28 cellular contexts compared by ENCODE assay signal in genomic region chr2:21194147-21194546, GRCh38.
"Had no signal": no experiment of that assay in that cellular context is flagged by ENCODE, and none has a peak within 500 bp of the region (broad histone marks: within the 10 kb centered on the region; RNA-seq: fewer than 3 reads in every experiment).

No MANE protein-coding gene starts in this region.

- H3K4me1 Mint-ChIP-seq: activated CD4-positive, alpha-beta T cell treated with anti-CD3 and anti-CD28 coated beads, Interleukin-2, amount 10 ng/mL, durations not matched to agents 24 days and 14 days had no signal

- H3K36me3 ChIP-seq: adrenal gland, breast epithelium, SJCRH30 had no signal

- H3K27me3 Mint-ChIP-seq: activated CD4-positive, alpha-beta T cell treated with anti-CD3 and anti-CD28 coated beads, Interleukin-2, amount 10 ng/mL, durations not matched to agents 24 days and 14 days had no signal

- H3K27ac Mint-ChIP-seq: activated CD4-positive, alpha-beta T cell treated with anti-CD3 and anti-CD28 coated beads, Interleukin-2, amount 10 ng/mL, durations not matched to agents 24 days and 14 days; activated CD8-positive, alpha-beta T cell treated with anti-CD3 and anti-CD28 coated beads, Interleukin-2, amount 10 ng/mL, durations not matched to agents 7 days and 5 days; activated naive CD4-positive, alpha-beta T cell treated with anti-CD3 and anti-CD28 coated beads for 36 hours; activated naive CD4-positive, alpha-beta T cell treated with anti-CD3 and anti-CD28 coated beads, Interleukin-2, amount 50 U/mL, for 72 hours; activated T-helper 1 cell treated with anti-CD3 and anti-CD28 coated beads, Interleukin-12 subunit alpha, Interleukin-12 subunit beta, Interleukin-2, Interleukin-4 antibody, amounts not matched to agents 30 ng/mL and 10 ng/mL and 1 ng/mL, durations not matched to agents 14 hours and 24 hours and 36 hours; T-helper 1 cell treated with Interleukin-12 subunit alpha and Interleukin-12 subunit beta and Interleukin-4 antibody, amounts not matched to agents 30 μg/mL and 1 μg/mL, for 36 hours; T-helper 2 cell treated with Interferon-gamma antibody and Interleukin-4, amounts not matched to agents 5 μg/mL and 100 μg/mL, for 36 hours had no signal

- H3K9me3 Mint-ChIP-seq: activated CD4-positive, alpha-beta T cell treated with anti-CD3 and anti-CD28 coated beads, Interleukin-2, amount 10 ng/mL, durations not matched to agents 24 days and 14 days; activated T-cell treated with anti-CD3 and anti-CD28 coated beads, Interleukin-2, amount 50 U/mL, for 4 hours; activated T-helper 1 cell treated with anti-CD3 and anti-CD28 coated beads, Interleukin-12 subunit alpha, Interleukin-12 subunit beta, Interleukin-2, Interleukin-4 antibody, amounts not matched to agents 30 ng/mL and 10 ng/mL and 1 ng/mL, durations not matched to agents 14 hours and 24 hours and 36 hours; T-helper 1 cell treated with Interleukin-12 subunit alpha and Interleukin-12 subunit beta and Interleukin-4 antibody, amounts not matched to agents 30 μg/mL and 1 μg/mL, for 36 hours had no signal

- ATAC-seq: activated CD8-positive, alpha-beta T cell treated with anti-CD3 and anti-CD28 coated beads, Interleukin-2, amount 10 ng/mL, durations not matched to agents 7 days and 5 days; activated naive CD4-positive, alpha-beta T cell treated with anti-CD3 and anti-CD28 coated beads, Interleukin-2, amount 50 U/mL, for 72 hours; activated T-cell treated with anti-CD3 and anti-CD28 coated beads, Interleukin-2, amount 50 U/mL, for 4 hours; body of pancreas; Panc1 had no signal

- H3K4me1 ChIP-seq: adrenal gland, body of pancreas, breast epithelium, SJCRH30 had no signal

- DNase-seq: activated CD4-positive, alpha-beta T cell treated with anti-CD3 and anti-CD28 coated beads, Interleukin-2, amount 10 ng/mL, durations not matched to agents 24 days and 14 days; activated CD4-positive, alpha-beta T cell treated with anti-CD3 and anti-CD28 coated beads, Interleukin-2, amount 50 U/mL, for 4 hours; activated CD8-positive, alpha-beta memory T cell treated with anti-CD3 and anti-CD28 coated beads, Interleukin-2, amount 50 U/mL, for 4 hours; activated CD8-positive, alpha-beta T cell treated with anti-CD3 and anti-CD28 coated beads, Interleukin-2, amount 10 ng/mL, durations not matched to agents 7 days and 5 days; activated gamma-delta T cell treated with Interleukin-2 at 50 U/mL for 16 hours; activated naive CD4-positive, alpha-beta T cell treated with anti-CD3 and anti-CD28 coated beads for 36 hours; activated T-cell treated with anti-CD3 and anti-CD28 coated beads for 4 hours; activated T-cell treated with anti-CD3 and anti-CD28 coated beads, Interleukin-2, amount 50 U/mL, for 4 hours; adrenal gland; body of pancreas; Karpas-422; KBM-7; NCI-H1105; NCI-H1417 treated with DMSO at 0.1 percent for 48 hours; NCI-H187 treated with DMSO at 0.1 percent for 48 hours; NCI-H2171 treated with DMSO at 0.1 percent for 48 hours; NCI-H2227 treated with DMSO at 0.1 percent for 48 hours; NCI-H446; NCI-H510A treated with DMSO at 0.1 percent for 48 hours; NCI-H526 treated with DMSO at 0.1 percent for 48 hours; SJCRH30 had no signal

- H3K4me3 ChIP-seq: adrenal gland, body of pancreas, breast epithelium, SJCRH30, SK-N-MC had no signal

- H3K9me3 ChIP-seq: adrenal gland, body of pancreas, breast epithelium, SJCRH30 had no signal

- H3K27me3 ChIP-seq: adrenal gland, body of pancreas, breast epithelium had no signal

- H3K36me3 Mint-ChIP-seq: activated naive CD4-positive, alpha-beta T cell treated with anti-CD3 and anti-CD28 coated beads, Interleukin-2, amount 50 U/mL, for 72 hours had no signal

- H3K4me3 Mint-ChIP-seq: activated CD4-positive, alpha-beta T cell treated with anti-CD3 and anti-CD28 coated beads, Interleukin-2, amount 10 ng/mL, durations not matched to agents 24 days and 14 days; activated CD8-positive, alpha-beta T cell treated with anti-CD3 and anti-CD28 coated beads, Interleukin-2, amount 10 ng/mL, durations not matched to agents 7 days and 5 days; activated naive CD4-positive, alpha-beta T cell treated with anti-CD3 and anti-CD28 coated beads for 36 hours; activated T-cell treated with anti-CD3 and anti-CD28 coated beads, Interleukin-2, amount 50 U/mL, for 4 hours; activated T-helper 1 cell treated with anti-CD3 and anti-CD28 coated beads, Interleukin-12 subunit alpha, Interleukin-12 subunit beta, Interleukin-2, Interleukin-4 antibody, amounts not matched to agents 30 ng/mL and 10 ng/mL and 1 ng/mL, durations not matched to agents 14 hours and 24 hours and 36 hours; T-helper 1 cell treated with Interleukin-12 subunit alpha and Interleukin-12 subunit beta and Interleukin-4 antibody, amounts not matched to agents 30 μg/mL and 1 μg/mL, for 36 hours; T-helper 2 cell treated with Interferon-gamma antibody and Interleukin-4, amounts not matched to agents 5 μg/mL and 100 μg/mL, for 36 hours had no signal
